25 cellular contexts compared by ENCODE assay signal in the genomic region with DNA sequence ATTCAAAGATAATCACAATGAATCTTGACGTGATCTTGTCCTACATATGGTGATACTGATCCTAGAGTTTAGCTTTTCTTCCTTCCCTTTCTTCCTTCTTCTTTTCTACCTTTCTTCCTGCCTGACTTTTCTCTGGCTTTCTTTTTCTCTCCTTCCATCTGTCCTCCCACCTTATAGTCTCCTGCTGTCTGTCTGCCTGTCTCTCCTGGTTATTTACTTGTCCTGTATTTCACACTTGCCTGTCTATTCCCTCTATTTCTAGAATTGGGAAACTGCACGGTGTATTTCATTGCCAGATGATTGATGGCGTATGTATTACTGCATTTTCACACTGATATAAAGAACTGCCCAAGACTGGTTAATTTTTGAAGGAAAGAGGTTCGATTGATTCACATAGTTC.
DNase-seq lines count a peak whose midpoint lies in the region; ATAC-seq, FAIRE-seq and TF ChIP-seq lines count a peak whose summit lies in the region.
"Had no signal": no experiment of that assay in that cellular context is flagged by ENCODE, and none has a peak within 500 bp of the region (broad histone marks: within the 10 kb centered on the region; RNA-seq: fewer than 3 reads in every experiment).

No MANE protein-coding gene starts in this region.

- no peak overlapping the region for H3K9ac ChIP-seq in HepG2 (ENCODE audit: insufficient read depth, low read depth, low read length)
- no peak overlapping the region for H3K9ac ChIP-seq in endodermal cell (ENCODE audit: extremely low read depth, low read length, poor library complexity, severe bottlenecking)
- H3K9ac ChIP-seq: BLaER1 treated with 17β-estradiol and CSF1 and Interleukin-3, amounts not matched to agents 10 nM and 100 nM had no signal

- no peaks in the 10 kb centered on the region for H3K27me3 ChIP-seq in HepG2 (ENCODE audit: control insufficient read depth in 1 of 2, insufficient read depth in 2 of 2, low read length in 2 of 2)
- H3K27me3 ChIP-seq in right lobe of liver: no peaks in the 10 kb centered on the region
- no peaks in the 10 kb centered on the region for H3K27me3 ChIP-seq in endodermal cell (ENCODE audit: control insufficient read depth, insufficient read depth, low read length, poor library complexity, severe bottlenecking)
- H3K27me3 ChIP-seq: BLaER1 treated with 17β-estradiol and CSF1 and Interleukin-3, amounts not matched to agents 10 nM and 100 nM had no signal

- CTCF ChIA-PET in HepG2 (lab: Yijun Ruan, JAX; ENCODE audit: low intra/inter-chr PET ratio, low total read pairs): no interaction called here
- CTCF ChIA-PET in activated naive CD4-positive, alpha-beta T cell treated with anti-CD3 and anti-CD28 coated beads, Interleukin-2, amount 10 ng/mL, durations not matched to agents 7 days and 5 days (lab: Charles Lee): no interaction called here

- H3K27ac Mint-ChIP-seq in endodermal cell: no peak overlapping the region
- no peak overlapping the region for H3K27ac Mint-ChIP-seq in activated naive CD4-positive, alpha-beta T cell treated with anti-CD3 and anti-CD28 coated beads, Interleukin-2, amount 10 ng/mL, durations not matched to agents 7 days and 5 days
- H3K27ac Mint-ChIP-seq: B cell; CD4-positive, alpha-beta T cell; CD8-positive, alpha-beta T cell had no signal

- no peak for TF ChIP-seq CTCF in HepG2 (CRISPR knock-in tag; IDR thresholded peaks at IDR 0.05)
- TF ChIP-seq CTCF in right lobe of liver (IDR thresholded peaks at IDR 0.05): no peak
- TF ChIP-seq CTCF in endodermal cell (conservative IDR thresholded peaks at IDR 0.05): no peak

- H3K36me3 ChIP-seq in HepG2 (replicated peaks in 1 of 2; ENCODE audit: control insufficient read depth in 1 of 2, insufficient read depth in 2 of 2, low read length in 2 of 2): no peaks in the 10 kb centered on the region
- no peaks in the 10 kb centered on the region for H3K36me3 ChIP-seq in right lobe of liver
- no peaks in the 10 kb centered on the region for H3K36me3 ChIP-seq in endodermal cell (ENCODE audit: control insufficient read depth, insufficient read depth, low read length)
- H3K36me3 ChIP-seq: BLaER1 treated with 17β-estradiol and CSF1 and Interleukin-3, amounts not matched to agents 10 nM and 100 nM had no signal

- ATAC-seq in HepG2 (no peak), right lobe of liver (no peak), HG02973 (IDR thresholded peaks at IDR 0.05; ENCODE audit: unreplicated experiment) (no peak)
- ATAC-seq: A549; CD8-positive, alpha-beta T cell; GM12878 had no signal

- no peak overlapping the region for H3K4me3 Mint-ChIP-seq in endodermal cell
- no peak overlapping the region for H3K4me3 Mint-ChIP-seq in activated naive CD4-positive, alpha-beta T cell treated with anti-CD3 and anti-CD28 coated beads, Interleukin-2, amount 10 ng/mL, durations not matched to agents 7 days and 5 days
- H3K4me3 Mint-ChIP-seq: B cell; CD4-positive, alpha-beta T cell; CD8-positive, alpha-beta T cell had no signal

- H3K4me1 ChIP-seq in HepG2 (ENCODE audit: insufficient read depth, low read length) (no peaks in the 10 kb centered on the region), right lobe of liver (no peaks in the 10 kb centered on the region), endodermal cell (ENCODE audit: control insufficient read depth, insufficient read depth, low read length) (no peaks in the 10 kb centered on the region)
- H3K4me1 ChIP-seq: A549; BLaER1 treated with 17β-estradiol and CSF1 and Interleukin-3, amounts not matched to agents 10 nM and 100 nM; Caco-2 had no signal

- in situ Hi-C loops in HepG2 (cut with HindIII; ENCODE audit: extremely low pct_ligation_motif_present, low pct_unique_long_range_greater_than_20kb): no loop called here

- H4K20me1 ChIP-seq in HepG2 (ENCODE audit: insufficient read depth, low read length): no peaks in the 10 kb centered on the region
- H4K20me1 ChIP-seq: BLaER1 treated with 17β-estradiol and CSF1 and Interleukin-3, amounts not matched to agents 10 nM and 100 nM had no signal

- H3K9me3 Mint-ChIP-seq in endodermal cell: peaks cover 36% of the 10 kb centered on the region
- H3K9me3 Mint-ChIP-seq in activated naive CD4-positive, alpha-beta T cell treated with anti-CD3 and anti-CD28 coated beads, Interleukin-2, amount 10 ng/mL, durations not matched to agents 7 days and 5 days: peaks cover 34% of the 10 kb centered on the region

- POLR2A ChIA-PET in HepG2 (lab: Yijun Ruan, JAX): no interaction called here

- WGBS in HepG2 (ENCODE audit: low lambda C conversion rate): under 1% methylated on average over 4 of the region's 4 CpGs
- WGBS in right lobe of liver (ENCODE audit: insufficient coverage, low coverage, low lambda C conversion rate, missing lambda C conversion rate): 35% methylated on average over 4 of the region's 4 CpGs
- WGBS in endodermal cell (ENCODE audit: insufficient coverage in 1 of 2, insufficient read length in 1 of 2), 2 experiments: 92 to 94% methylated on average over 2 to 4 of the region's 4 CpGs

- H3K27ac ChIP-seq in HepG2 (ENCODE audit: extremely low read length, insufficient read depth, low read length): no peak overlapping the region
- H3K27ac ChIP-seq in right lobe of liver: no peak overlapping the region
- H3K27ac ChIP-seq in endodermal cell (ENCODE audit: low read depth, low read length): no peak overlapping the region
- H3K27ac ChIP-seq: 22Rv1; A549; BLaER1 treated with 17β-estradiol and CSF1 and Interleukin-3, amounts not matched to agents 10 nM and 100 nM; C4-2B had no signal

- intact Hi-C loops in HepG2 (cut with micrococcal nuclease; ENCODE audit: unreplicated experiment) (no loop called here), right lobe of liver (cut with DNase I) (no loop called here)

- no peak for TF ChIP-seq RAD21 in HepG2 (CRISPR knock-in tag; IDR thresholded peaks at IDR 0.05)

- TF ChIP-seq EP300 in HepG2 (IDR thresholded peaks at IDR 0.05; ENCODE audit: low read depth in 2 of 2, low read length in 2 of 2) (no peak), HepG2 (CRISPR knock-in tag; IDR thresholded peaks at IDR 0.05; ENCODE audit: borderline replicate concordance) (no peak)

- TF ChIP-seq POLR2A in HepG2 (IDR thresholded peaks at IDR 0.05; ENCODE audit: insufficient read depth in 1 of 2, low read depth in 2 of 2, low read length in 2 of 2) (no peak), right lobe of liver (IDR thresholded peaks at IDR 0.05) (no peak)

- no peak overlapping the region for H3K4me3 ChIP-seq in HepG2 (replicated peaks in 1 of 3; ENCODE audit: insufficient read depth in 1 of 3, low read depth in 2 of 3, low read length in 3 of 3)
- H3K4me3 ChIP-seq in right lobe of liver: no peak overlapping the region
- peak overlapping the region; percentile 20 for H3K4me3 ChIP-seq in endodermal cell (ENCODE audit: low read length)
- H3K4me3 ChIP-seq: A549; BLaER1 treated with 17β-estradiol and CSF1 and Interleukin-3, amounts not matched to agents 10 nM and 100 nM; GM12878 had no signal

- H2AFZ ChIP-seq in HepG2 (ENCODE audit: low read length): no peak overlapping the region

- H3K36me3 Mint-ChIP-seq in endodermal cell (ENCODE audit: low read depth): peaks cover 5% of the 10 kb centered on the region
- no peaks in the 10 kb centered on the region for H3K36me3 Mint-ChIP-seq in activated naive CD4-positive, alpha-beta T cell treated with anti-CD3 and anti-CD28 coated beads, Interleukin-2, amount 10 ng/mL, durations not matched to agents 7 days and 5 days
- H3K36me3 Mint-ChIP-seq: CD8-positive, alpha-beta T cell had no signal

- FAIRE-seq in HepG2 (lab: Jason Lieb, UNC): no peak
- FAIRE-seq: A549, GM12878, GM12892, GM18507 had no signal

- BruUV-seq in HepG2 (replicated peaks; lab: Mats Ljungman, UMichigan): no TSS peak

- no peaks in the 10 kb centered on the region for H3K27me3 Mint-ChIP-seq in endodermal cell (ENCODE audit: insufficient read depth)
- H3K27me3 Mint-ChIP-seq in activated naive CD4-positive, alpha-beta T cell treated with anti-CD3 and anti-CD28 coated beads, Interleukin-2, amount 10 ng/mL, durations not matched to agents 7 days and 5 days: no peaks in the 10 kb centered on the region
- H3K27me3 Mint-ChIP-seq: B cell; CD4-positive, alpha-beta T cell had no signal

- H3K4me1 Mint-ChIP-seq in endodermal cell: no peaks in the 10 kb centered on the region
- H3K4me1 Mint-ChIP-seq in activated naive CD4-positive, alpha-beta T cell treated with anti-CD3 and anti-CD28 coated beads, Interleukin-2, amount 10 ng/mL, durations not matched to agents 7 days and 5 days: no peaks in the 10 kb centered on the region
- H3K4me1 Mint-ChIP-seq: B cell had no signal

- no peak overlapping the region for H3K4me2 ChIP-seq in HepG2 (ENCODE audit: low read depth, low read length)
- H3K4me2 ChIP-seq: A549; BLaER1 treated with 17β-estradiol and CSF1 and Interleukin-3, amounts not matched to agents 10 nM and 100 nM had no signal

- DNase-seq in HepG2 (ENCODE audit: low spot score): no peak
- no peak for DNase-seq in right lobe of liver
- no peak for DNase-seq in endodermal cell
- DNase-seq in activated naive CD4-positive, alpha-beta T cell treated with anti-CD3 and anti-CD28 coated beads, Interleukin-2, amount 10 ng/mL, durations not matched to agents 7 days and 5 days: no peak
- DNase-seq: AML-193; Caco-2; Calu3; CD4-positive, alpha-beta T cell; CD8-positive, alpha-beta T cell; DMS 273 treated with DMSO at 0.1 percent for 48 hours; DMS153; DMS53; DMS79; DND-41; EL; GDM1 had no signal

- no peaks in the 10 kb centered on the region for H3K79me2 ChIP-seq in HepG2 (ENCODE audit: insufficient read depth, low read length)

- H3K9me3 ChIP-seq in HepG2 (ENCODE audit: low read length) (peaks cover 37% of the 10 kb centered on the region), right lobe of liver (no peaks in the 10 kb centered on the region), endodermal cell (ENCODE audit: control insufficient read depth, low read length) (peaks cover 27% of the 10 kb centered on the region)
- H3K9me3 ChIP-seq: A549 had no signal

TF ChIP-seq in HepG2, 621 proteins besides CTCF, POLR2A, EP300 and RAD21 (continues in another document):
- TF ChIP-seq ZNF317 (CRISPR knock-in tag; IDR thresholded peaks at IDR 0.05): peak; percentile 95
- no peak for TF ChIP-seq TFE3 (CRISPR knock-in tag; IDR thresholded peaks at IDR 0.05)
- TF ChIP-seq RNF2 (conservative IDR thresholded peaks at IDR 0.05; ENCODE audit: low read depth): no peak
- TF ChIP-seq TAF15 (IDR thresholded peaks at IDR 0.05; ENCODE audit: low read depth, low read length, poor library complexity, severe bottlenecking): no peak
